ENCODE assay signal across 19 cellular contexts in the genomic region with DNA sequence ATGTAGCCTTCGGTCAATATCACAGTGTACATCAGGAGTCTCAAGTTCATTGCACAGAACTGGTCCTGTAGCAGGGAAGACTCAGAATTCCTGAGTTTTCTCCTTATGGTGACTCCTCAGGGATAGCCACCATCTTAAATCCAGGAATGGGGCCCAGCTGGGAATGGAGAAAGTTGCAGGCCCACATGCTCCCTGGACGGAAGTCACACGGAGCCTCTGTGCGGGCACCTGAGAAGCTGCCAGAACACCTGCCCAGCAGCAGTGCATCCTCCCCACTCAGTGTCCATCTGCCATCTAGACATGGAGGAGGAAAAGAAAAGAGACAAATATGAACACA.
DNase-seq lines count a peak whose midpoint lies in the region; TF ChIP-seq lines count a peak whose summit lies in the region.
"Had no signal": no experiment of that assay in that cellular context is flagged by ENCODE, and none has a peak within 500 bp of the region (broad histone marks: within the 10 kb centered on the region; RNA-seq: fewer than 3 reads in every experiment).

No MANE protein-coding gene starts in this region.

- CTCF ChIA-PET in AG04450 (lab: Charles Lee): interaction anchor here (1.0 kb wide), 1 partner anchor 34 kb away, joined by 3 read pairs; no protein-coding TSS in a partner anchor
- CTCF ChIA-PET in PC-9 (lab: Charles Lee): interaction anchor here (0.6 kb wide), 1 partner anchor 173 kb away, joined by 4 read pairs; no protein-coding TSS in a partner anchor

- POLR2A ChIA-PET in AG04450 (lab: Yijun Ruan, JAX): interaction anchor here (1.2 to 1.6 kb wide), 9 partner anchors 9 to 99 kb away, joined by 3 to 20 read pairs (median 6); no protein-coding TSS in a partner anchor
- POLR2A ChIA-PET in PC-9 (lab: Charles Lee; ENCODE audit: unreplicated experiment): no interaction called here

- TSS peak; percentile 74 for BruUV-seq in PC-9 (replicated peaks; lab: Mats Ljungman, UMichigan)

- TF ChIP-seq CTCF in AG04450 (IDR thresholded peaks at IDR 0.05; ENCODE audit: low read depth, low read length) (no peak), PC-9 (conservative IDR thresholded peaks at IDR 0.05) (no peak), endodermal cell (conservative IDR thresholded peaks at IDR 0.05) (no peak)

- no peak overlapping the region for H3K27ac Mint-ChIP-seq in endodermal cell

- H3K4me3 ChIP-seq in AG04450 (ENCODE audit: low read depth, low read length) (no peak overlapping the region), PC-9 (no peak overlapping the region), endodermal cell (ENCODE audit: low read length) (no peak overlapping the region), neuronal stem cell (ENCODE audit: low read length in 2 of 2) (no peak overlapping the region)
- H3K4me3 ChIP-seq: BLaER1 treated with 17β-estradiol and CSF1 and Interleukin-3, amounts not matched to agents 10 nM and 100 nM; coronary artery; left ventricle myocardium inferior; MG63 had no signal

- no peak overlapping the region for H3K23ac ChIP-seq in neuronal stem cell (ENCODE audit: low read depth, low read length, poor library complexity)

- H3K4me3 Mint-ChIP-seq in endodermal cell: no peak overlapping the region

- H4K8ac ChIP-seq in neuronal stem cell (ENCODE audit: low read depth, low read length): no peak overlapping the region

- H3K27me3 ChIP-seq in AG04450 (ENCODE audit: control insufficient read depth, insufficient read depth, low read length) (no peaks in the 10 kb centered on the region), PC-9 (ENCODE audit: insufficient read depth, low read depth) (no peaks in the 10 kb centered on the region), endodermal cell (ENCODE audit: control insufficient read depth, insufficient read depth, low read length, poor library complexity, severe bottlenecking) (no peaks in the 10 kb centered on the region), neuronal stem cell (ENCODE audit: control insufficient read depth in 3 of 3, insufficient read depth in 3 of 3, low read depth in 1 of 3, low read length in 3 of 3) (no peaks in the 10 kb centered on the region)
- H3K27me3 ChIP-seq: BLaER1 treated with 17β-estradiol and CSF1 and Interleukin-3, amounts not matched to agents 10 nM and 100 nM; MG63 had no signal

- H2BK5ac ChIP-seq in neuronal stem cell (ENCODE audit: low read length): no peak overlapping the region

- H3K79me1 ChIP-seq in neuronal stem cell (ENCODE audit: low read depth, low read length): no peaks in the 10 kb centered on the region

- no peaks in the 10 kb centered on the region for H3K9me2 ChIP-seq in PC-9 (ENCODE audit: insufficient read depth)

- intact Hi-C loops in PC-9 (cut with micrococcal nuclease; ENCODE audit: unreplicated experiment): loop anchor here (1.0 to 2.0 kb wide), 8 partner anchors 11 to 281 kb away; no protein-coding TSS in a partner anchor

- peak overlapping the region; percentile 1 for H3K18ac ChIP-seq in neuronal stem cell (ENCODE audit: low read length)

- no peak overlapping the region for H3K14ac ChIP-seq in neuronal stem cell (ENCODE audit: low read length)

- H3K27ac ChIP-seq in AG04450 (ENCODE audit: low read depth, low read length): peak overlapping the region; percentile 95
- peak overlapping the region; percentile 83 for H3K27ac ChIP-seq in PC-9
- H3K27ac ChIP-seq in endodermal cell (ENCODE audit: low read depth, low read length): no peak overlapping the region
- H3K27ac ChIP-seq in neuronal stem cell (replicated peaks; ENCODE audit: low read length): no peak overlapping the region
- H3K27ac ChIP-seq: BLaER1 treated with 17β-estradiol and CSF1 and Interleukin-3, amounts not matched to agents 10 nM and 100 nM; coronary artery; left ventricle myocardium inferior; WERI-Rb-1 had no signal

- H4K91ac ChIP-seq in neuronal stem cell (ENCODE audit: low read depth, low read length, poor library complexity): no peak overlapping the region

- H3K27me3 Mint-ChIP-seq in endodermal cell (ENCODE audit: insufficient read depth): no peaks in the 10 kb centered on the region

- H3K79me2 ChIP-seq in PC-9 (ENCODE audit: low read depth): no peaks in the 10 kb centered on the region

- H2BK12ac ChIP-seq in neuronal stem cell (ENCODE audit: low read length): no peak overlapping the region

- no peak overlapping the region for H3K4ac ChIP-seq in neuronal stem cell (ENCODE audit: low read length)

- H3K36me3 ChIP-seq in PC-9 (ENCODE audit: low read depth) (peaks cover 3% of the 10 kb centered on the region; the same call in 1 of the 2 replicates), endodermal cell (ENCODE audit: control insufficient read depth, insufficient read depth, low read length) (no peaks in the 10 kb centered on the region), neuronal stem cell (replicated peaks in 1 of 2; ENCODE audit: control insufficient read depth in 2 of 2, insufficient read depth in 2 of 2, low read length in 2 of 2) (no peaks in the 10 kb centered on the region)

- H3F3A ChIP-seq in PC-9 (ENCODE audit: insufficient read depth, low read depth): peaks cover 46% of the 10 kb centered on the region

- peaks cover 55% of the 10 kb centered on the region for H3K4me1 ChIP-seq in PC-9 (replicated peaks; ENCODE audit: insufficient read depth)
- peaks cover 8% of the 10 kb centered on the region for H3K4me1 ChIP-seq in endodermal cell (ENCODE audit: control insufficient read depth, insufficient read depth, low read length)
- H3K4me1 ChIP-seq in neuronal stem cell (ENCODE audit: control insufficient read depth in 2 of 2, insufficient read depth in 1 of 2, low read depth in 1 of 2, low read length in 2 of 2): peaks cover 3 to 11% of the 10 kb centered on the region in 2 donors

- peaks cover 10% of the 10 kb centered on the region for H3K4me1 Mint-ChIP-seq in endodermal cell

- 95 to 100% methylated on average over 4 of the region's 4 CpGs for WGBS in endodermal cell (ENCODE audit: insufficient coverage in 1 of 2, insufficient read length in 1 of 2), 2 experiments
- WGBS in neuronal stem cell (ENCODE audit: extremely low coverage in 2 of 2, insufficient read length in 2 of 2, insufficient replicate concordance in 1 of 2), 2 donors: no CpG with 5 or more reads among the region's 4 CpGs

- no peaks in the 10 kb centered on the region for H3K9me3 Mint-ChIP-seq in endodermal cell

- no peaks in the 10 kb centered on the region for H3K9me3 ChIP-seq in AG04450 (ENCODE audit: control insufficient read depth, insufficient read depth, low read length)
- peaks cover 7% of the 10 kb centered on the region; the same call in 1 of the 2 replicates for H3K9me3 ChIP-seq in PC-9 (ENCODE audit: insufficient read depth, low read depth)
- no peaks in the 10 kb centered on the region for H3K9me3 ChIP-seq in endodermal cell (ENCODE audit: control insufficient read depth, low read length)
- no peaks in the 10 kb centered on the region for H3K9me3 ChIP-seq in neuronal stem cell (replicated peaks in 1 of 2; ENCODE audit: control insufficient read depth in 2 of 2, insufficient read depth in 1 of 2, low read depth in 1 of 2, low read length in 2 of 2)
- H3K9me3 ChIP-seq: left ventricle myocardium inferior, MG63 had no signal

- DNase-seq in AG04450 (ENCODE audit: low read depth, low spot score): no peak
- DNase-seq in PC-9: no peak
- peak; percentile 52 for DNase-seq in endodermal cell
- no peak for DNase-seq in neuronal stem cell (ENCODE audit: low spot score)
- no peak for DNase-seq in NCI-H2227 treated with DMSO at 0.1 percent for 48 hours (lab: John Stamatoyannopoulos, UW)
- no peak for DNase-seq in NCI-H748 treated with DMSO at 0.1 percent for 48 hours (lab: John Stamatoyannopoulos, UW)
- no peak for DNase-seq in COR-L47 (lab: John Stamatoyannopoulos, UW)
- no peak for DNase-seq in nucleus accumbens (lab: John Stamatoyannopoulos, UW)
- DNase-seq: activated CD4-positive, alpha-beta T cell treated with anti-CD3 and anti-CD28 coated beads, Interleukin-2, amount 50 U/mL, for 4 hours; activated CD8-positive, alpha-beta memory T cell treated with anti-CD3 and anti-CD28 coated beads, Interleukin-2, amount 50 U/mL, for 48 hours; activated gamma-delta T cell; left ventricle myocardium inferior; NCI-H1417 treated with DMSO at 0.1 percent for 48 hours; NCI-H510A; stimulated activated CD4-positive, alpha-beta T cell treated with anti-CD3 and anti-CD28 coated beads, Interleukin-12 subunit alpha, Interleukin-12 subunit beta, amount 100 ng/mL, for 4 hours; WERI-Rb-1 had no signal

- H3K4me2 ChIP-seq in PC-9: no peak overlapping the region; the same call in 1 of the 2 replicates
- no peak overlapping the region for H3K4me2 ChIP-seq in neuronal stem cell (ENCODE audit: insufficient read depth, low read length, poor library complexity, severe bottlenecking)

- no peaks in the 10 kb centered on the region for H4K20me1 ChIP-seq in PC-9 (ENCODE audit: insufficient read depth)
- H4K20me1 ChIP-seq: BLaER1 treated with 17β-estradiol and CSF1 and Interleukin-3, amounts not matched to agents 10 nM and 100 nM had no signal

- no peak overlapping the region for H2BK120ac ChIP-seq in neuronal stem cell (ENCODE audit: low read depth, low read length)

- H3K9ac ChIP-seq in endodermal cell (ENCODE audit: extremely low read depth, low read length, poor library complexity, severe bottlenecking) (no peak overlapping the region), neuronal stem cell (ENCODE audit: low read depth, low read length, poor library complexity) (no peak overlapping the region)
- H3K9ac ChIP-seq: BLaER1 treated with 17β-estradiol and CSF1 and Interleukin-3, amounts not matched to agents 10 nM and 100 nM had no signal

- H2AFZ ChIP-seq in PC-9: no peak overlapping the region
- H2AFZ ChIP-seq in neuronal stem cell (ENCODE audit: low read length): no peak overlapping the region

- peaks cover 21% of the 10 kb centered on the region for H3K36me3 Mint-ChIP-seq in endodermal cell (ENCODE audit: low read depth)

- no peak overlapping the region for H2AK5ac ChIP-seq in neuronal stem cell (ENCODE audit: low read depth, low read length)

- no peak overlapping the region for H2BK15ac ChIP-seq in neuronal stem cell (ENCODE audit: low read length)

Comparison
In these comparisons a context has a peak if more than half of its experiments do, and no peak if none do; other contexts are left out.
1. H3K27ac ChIP-seq: peak in AG04450 (single experiment) and PC-9 (single experiment); none in endodermal cell (single experiment) and neuronal stem cell (single experiment).